Comparison of ENCODE assay signal across 8 cellular contexts in the genomic region with DNA sequence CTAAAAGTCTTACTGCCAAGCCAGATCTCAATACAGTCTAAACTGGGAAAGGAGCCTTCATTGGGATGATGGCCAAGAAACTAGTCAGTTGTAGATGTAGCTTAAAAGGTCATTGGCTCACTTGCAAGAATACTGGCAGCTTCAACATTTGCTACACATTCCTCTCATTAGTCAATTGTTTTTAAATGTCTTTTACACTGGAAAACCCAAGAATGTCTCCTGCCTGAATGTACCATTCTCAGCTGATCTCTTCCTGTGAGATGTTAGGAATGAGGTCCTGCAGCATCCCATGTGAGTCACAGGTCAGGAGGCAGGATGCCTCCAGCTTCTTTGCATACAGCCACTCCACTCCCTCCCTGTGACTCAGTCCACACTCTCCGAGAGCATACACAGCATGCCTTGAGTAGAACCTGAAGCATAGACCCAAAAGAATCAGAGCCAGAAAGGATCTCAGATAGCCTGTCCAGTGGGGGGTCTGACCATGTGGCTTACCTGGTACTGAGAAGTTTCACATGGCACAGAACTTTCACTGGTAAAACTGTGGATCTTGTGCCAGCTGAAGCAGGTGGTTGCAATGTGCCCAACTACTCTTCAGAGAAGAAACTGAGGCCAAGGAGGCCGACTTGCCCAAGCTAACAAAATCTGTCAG. TPM values are rescaled to one million over a fixed set of nuclear protein-coding genes. Genes with fewer than 3 reads are reported as not detected.
A peak's percentile ranks its signal among the peaks of the same experiment; 100 is the strongest.
DNase-seq lines count a peak whose midpoint lies in the region; ATAC-seq and TF ChIP-seq lines count a peak whose summit lies in the region.

No MANE protein-coding gene starts in this region.

- no peaks in the 10 kb centered on the region for H3K27me3 ChIP-seq in mammary epithelial cell (ENCODE audit: insufficient read depth, low read length)
- H3K27me3 ChIP-seq in suprapubic skin = no peaks in the 10 kb centered on the region

- H3K27ac ChIP-seq in mammary epithelial cell (ENCODE audit: insufficient read depth, low read depth, low read length) (peak overlapping the region; percentile 78), suprapubic skin (peak overlapping the region; percentile 80)

- DNase-seq in HS-5 (ENCODE audit: low read depth) (peak; percentile 98), mammary epithelial cell (peak; percentile 98), kidney tubule cell (ENCODE audit: low spot score) (peak; percentile 100), suprapubic skin (ENCODE audit: low spot score in 2 of 2) (peak in 1 of 2 donors; percentile 80), OCI-M1 (lab: John Stamatoyannopoulos, UW) (no peak)

- H3K4me3 ChIP-seq in mammary epithelial cell (replicated peaks in 1 of 3; ENCODE audit: insufficient read depth in 1 of 3, low read depth in 2 of 3, low read length in 3 of 3) (no peak overlapping the region), suprapubic skin (no peak overlapping the region)

- no peaks in the 10 kb centered on the region for H3K9me3 ChIP-seq in mammary epithelial cell (replicated peaks; ENCODE audit: insufficient read depth, low read length)
- H3K9me3 ChIP-seq in suprapubic skin = no peaks in the 10 kb centered on the region

- ATAC-seq in HG02840 (IDR thresholded peaks at IDR 0.05; ENCODE audit: low FRiP score, unreplicated experiment) = no peak
- no peak for ATAC-seq in HG03469 (IDR thresholded peaks at IDR 0.05; ENCODE audit: unreplicated experiment)
- no peak for ATAC-seq in activated CD4-positive, CD25-positive, alpha-beta regulatory T cell treated with anti-CD3 and anti-CD28 coated beads, Interleukin-2, amount 50 U/mL, for 24 hours

- TF ChIP-seq CTCF in mammary epithelial cell (conservative IDR thresholded peaks at IDR 0.05 in 1 of 2, IDR thresholded peaks at IDR 0.05 in 1 of 2; ENCODE audit: extremely low read depth in 1 of 2, insufficient read depth in 1 of 2, low read depth in 1 of 2, low read length in 2 of 2) = no peak
- no peak for TF ChIP-seq CTCF in suprapubic skin (IDR thresholded peaks at IDR 0.05)

- BruUV-seq in mammary epithelial cell (replicated peaks; lab: Mats Ljungman, UMichigan) = no TSS peak

- peak overlapping the region; percentile 58 for H3K4me2 ChIP-seq in mammary epithelial cell (ENCODE audit: insufficient read depth, low read depth, low read length)

- no peak for TF ChIP-seq POLR2A in suprapubic skin (IDR thresholded peaks at IDR 0.05)

- peak overlapping the region; percentile 30 for H3K9ac ChIP-seq in mammary epithelial cell (ENCODE audit: insufficient read depth, low read length)

- no peaks in the 10 kb centered on the region for H3K36me3 ChIP-seq in mammary epithelial cell (ENCODE audit: insufficient read depth, low read length)
- no peaks in the 10 kb centered on the region for H3K36me3 ChIP-seq in suprapubic skin

- in situ Hi-C loops in mammary epithelial cell (cut with MboI; ENCODE audit: low sequenced_read_pairs in 2 of 2) = loop anchor here in 1 of 2 donors (10.0 kb wide), 1 partner anchor 59 kb away; the partner anchor contains the start of gene HECTD1

- WGBS in mammary epithelial cell (ENCODE audit: low coverage, missing lambda C conversion rate) = 50% methylated on average over 2 of the region's 2 CpGs
- WGBS in suprapubic skin = 50% methylated on average over 2 of the region's 2 CpGs

- dilution Hi-C loops in mammary epithelial cell (cut with HindIII; ENCODE audit: low sequenced_read_pairs) = no loop called here

- no peaks in the 10 kb centered on the region for H3K79me2 ChIP-seq in mammary epithelial cell (ENCODE audit: insufficient read depth, low read length)

- CTCF ChIA-PET in mammary epithelial cell (lab: Charles Lee; ENCODE audit: low non-redundant PET) = no interaction called here

- no peak for TF ChIP-seq EP300 in suprapubic skin (IDR thresholded peaks at IDR 0.05)

- H3K4me1 ChIP-seq in mammary epithelial cell (ENCODE audit: insufficient read depth, low read length) (peaks cover 41% of the 10 kb centered on the region), suprapubic skin (peaks cover 37% of the 10 kb centered on the region)

- H4K20me1 ChIP-seq in mammary epithelial cell (ENCODE audit: insufficient read depth, low read length) = no peaks in the 10 kb centered on the region

- intact Hi-C loops in mammary epithelial cell (cut with micrococcal nuclease) = loop anchor here (1.0 to 5.0 kb wide), 4 partner anchors 19 to 96 kb away; no protein-coding TSS in a partner anchor

- H2AFZ ChIP-seq in mammary epithelial cell (ENCODE audit: low read depth, low read length) = peak overlapping the region; percentile 24

RNA-seq across cellular contexts. Expression of gene HECTD1, which starts 56.0 kb away (rescaled TPM):
- total RNA-seq in mammary epithelial cell (100 to 1,000 TPM; 120 to 162 TPM), suprapubic skin (100 to 1,000 TPM; 197 to 442 (median 271) TPM)
- 60.7 TPM for polyA plus RNA-seq in mammary epithelial cell
- 159 TPM for polyA minus RNA-seq in mammary epithelial cell
